ENCODE assay signal across 27 cellular contexts in genomic region chr4:150379454-150379853, GRCh38.
DNase-seq lines count a peak whose midpoint lies in the region; ATAC-seq and TF ChIP-seq lines count a peak whose summit lies in the region.
"Had no signal": no experiment of that assay in that cellular context is flagged by ENCODE, and none has a peak within 500 bp of the region (broad histone marks: within the 10 kb centered on the region; RNA-seq: fewer than 3 reads in every experiment).

No MANE protein-coding gene starts in this region.

- no peak for TF ChIP-seq CTCF in mammary epithelial cell (conservative IDR thresholded peaks at IDR 0.05 in 1 of 2, IDR thresholded peaks at IDR 0.05 in 1 of 2; ENCODE audit: extremely low read depth in 1 of 2, insufficient read depth in 1 of 2, low read depth in 1 of 2, low read length in 2 of 2)
- no peak for TF ChIP-seq CTCF in breast epithelium (IDR thresholded peaks at IDR 0.05)
- no peak for TF ChIP-seq CTCF in brain microvascular endothelial cell (IDR thresholded peaks at IDR 0.05; ENCODE audit: low read depth, low read length, missing control alignments)
- TF ChIP-seq CTCF in foreskin fibroblast (IDR thresholded peaks at IDR 0.05; ENCODE audit: low read depth, low read length), result no peak
- TF ChIP-seq CTCF in heart left ventricle (IDR thresholded peaks at IDR 0.05), result no peak
- no peak for TF ChIP-seq CTCF in stomach (IDR thresholded peaks at IDR 0.05)

- no peak overlapping the region for H3K4me2 ChIP-seq in mammary epithelial cell (ENCODE audit: insufficient read depth, low read depth, low read length)
- H3K4me2 ChIP-seq: GM23338 had no signal

- CTCF ChIA-PET in mammary epithelial cell (lab: Charles Lee; ENCODE audit: low non-redundant PET), result no interaction called here

- no TSS peak for BruUV-seq in mammary epithelial cell (replicated peaks; lab: Mats Ljungman, UMichigan)

- no peak overlapping the region for H3K9ac ChIP-seq in mammary epithelial cell (ENCODE audit: insufficient read depth, low read length)
- H3K9ac ChIP-seq: parathyroid adenoma had no signal

- dilution Hi-C loops in mammary epithelial cell (cut with HindIII; ENCODE audit: low sequenced_read_pairs), result no loop called here

- no peak for TF ChIP-seq POLR2A in breast epithelium (IDR thresholded peaks at IDR 0.05)
- TF ChIP-seq POLR2A in heart left ventricle (IDR thresholded peaks at IDR 0.05), result no peak
- TF ChIP-seq POLR2A in stomach (IDR thresholded peaks at IDR 0.05), result no peak

- DNase-seq in mammary epithelial cell, result peak; percentile 24
- DNase-seq in breast epithelium (ENCODE audit: low spot score in 2 of 2), result no peak
- peak; percentile 48 for DNase-seq in brain microvascular endothelial cell
- DNase-seq in foreskin fibroblast, result peak; percentile 66 to 75
- no peak for DNase-seq in heart left ventricle
- DNase-seq in stomach, result no peak
- DNase-seq: 8988T; activated CD4-positive, alpha-beta T cell treated with anti-CD3 and anti-CD28 coated beads for 36 hours; activated CD8-positive, alpha-beta memory T cell treated with anti-CD3 and anti-CD28 coated beads for 24 hours; activated T-cell treated with anti-CD3 and anti-CD28 coated beads, Interleukin-2, amount 50 U/mL, for 1 hour; AML-193; caudate nucleus; CD4-positive, alpha-beta memory T cell; GDM1; hippocampal formation; left ventricle myocardium superior; mucosa of descending colon; MV-4-11; NCI-H2171; NCI-H526 treated with DMSO at 0.1 percent for 48 hours; T-helper 17 cell had no signal

- in situ Hi-C loops in mammary epithelial cell (cut with MboI; ENCODE audit: low sequenced_read_pairs in 2 of 2), result no loop called here
- in situ Hi-C loops in brain microvascular endothelial cell (cut with HindIII; ENCODE audit: low pct_ligation_motif_present, low sequenced_read_pairs), result no loop called here

- H3K4me3 ChIP-seq in mammary epithelial cell (replicated peaks in 1 of 3; ENCODE audit: insufficient read depth in 1 of 3, low read depth in 2 of 3, low read length in 3 of 3), result no peak overlapping the region
- H3K4me3 ChIP-seq in breast epithelium, result no peak overlapping the region
- H3K4me3 ChIP-seq in brain microvascular endothelial cell (ENCODE audit: low read depth, low read length), result no peak overlapping the region
- H3K4me3 ChIP-seq in foreskin fibroblast (ENCODE audit: low read depth in 1 of 2, low read length in 2 of 2), result no peak overlapping the region
- H3K4me3 ChIP-seq in heart left ventricle, result no peak overlapping the region
- no peak overlapping the region for H3K4me3 ChIP-seq in stomach
- H3K4me3 ChIP-seq: GM23338, mucosa of descending colon had no signal

- ATAC-seq in GM18870 (IDR thresholded peaks at IDR 0.05; ENCODE audit: unreplicated experiment) (no peak), heart left ventricle (no peak), GM18873 (IDR thresholded peaks at IDR 0.05; ENCODE audit: low FRiP score, unreplicated experiment) (no peak)
- ATAC-seq: activated CD4-positive, alpha-beta T cell treated with anti-CD3 and anti-CD28 coated beads for 36 hours; foreskin keratinocyte; GM23338; left ventricle myocardium superior; mucosa of descending colon; sciatic nerve; T-helper 17 cell had no signal

- H3K27ac ChIP-seq in mammary epithelial cell (ENCODE audit: insufficient read depth, low read depth, low read length) (no peak overlapping the region), breast epithelium (no peak overlapping the region), brain microvascular endothelial cell (peak overlapping the region; percentile 35), heart left ventricle (no peak overlapping the region), stomach (no peak overlapping the region)
- H3K27ac ChIP-seq: foreskin keratinocyte, parathyroid adenoma had no signal

- no peak for TF ChIP-seq EP300 in stomach (IDR thresholded peaks at IDR 0.05)

- no peaks in the 10 kb centered on the region for H4K20me1 ChIP-seq in mammary epithelial cell (ENCODE audit: insufficient read depth, low read length)

- H3K36me3 ChIP-seq in mammary epithelial cell (ENCODE audit: insufficient read depth, low read length) (no peaks in the 10 kb centered on the region), breast epithelium (no peaks in the 10 kb centered on the region), brain microvascular endothelial cell (replicated peaks) (no peaks in the 10 kb centered on the region), heart left ventricle (no peaks in the 10 kb centered on the region), stomach (no peaks in the 10 kb centered on the region)

- H3K9me3 ChIP-seq in mammary epithelial cell (replicated peaks; ENCODE audit: insufficient read depth, low read length) (no peaks in the 10 kb centered on the region), breast epithelium (no peaks in the 10 kb centered on the region), heart left ventricle (no peaks in the 10 kb centered on the region), stomach (no peaks in the 10 kb centered on the region)
- H3K9me3 ChIP-seq: mucosa of descending colon had no signal

- no peaks in the 10 kb centered on the region for H3K79me2 ChIP-seq in mammary epithelial cell (ENCODE audit: insufficient read depth, low read length)
- H3K79me2 ChIP-seq: parathyroid adenoma had no signal

- intact Hi-C loops in mammary epithelial cell (cut with micrococcal nuclease) (no loop called here), breast epithelium (cut with DNase I; ENCODE audit: low total_unique reads) (no loop called here), heart left ventricle (cut with DNase I) (no loop called here), stomach (cut with DNase I; ENCODE audit: low total_unique reads) (no loop called here)

- H3K4me1 ChIP-seq in mammary epithelial cell (ENCODE audit: insufficient read depth, low read length) (peaks cover 3% of the 10 kb centered on the region), breast epithelium (no peaks in the 10 kb centered on the region), heart left ventricle (no peaks in the 10 kb centered on the region), stomach (no peaks in the 10 kb centered on the region)
- H3K4me1 ChIP-seq: foreskin keratinocyte, parathyroid adenoma had no signal

- H3K27me3 ChIP-seq in mammary epithelial cell (ENCODE audit: insufficient read depth, low read length), result no peaks in the 10 kb centered on the region
- no peaks in the 10 kb centered on the region for H3K27me3 ChIP-seq in breast epithelium
- H3K27me3 ChIP-seq in brain microvascular endothelial cell (replicated peaks), result no peaks in the 10 kb centered on the region
- H3K27me3 ChIP-seq in heart left ventricle, result no peaks in the 10 kb centered on the region
- no peaks in the 10 kb centered on the region for H3K27me3 ChIP-seq in stomach
- H3K27me3 ChIP-seq: foreskin keratinocyte had no signal

- H2AFZ ChIP-seq in mammary epithelial cell (ENCODE audit: low read depth, low read length), result no peak overlapping the region
- H2AFZ ChIP-seq: GM23338, parathyroid adenoma had no signal

- 100% methylated on average over 1 of the region's 1 CpG for WGBS in mammary epithelial cell (ENCODE audit: low coverage, missing lambda C conversion rate)
- WGBS in heart left ventricle, 4 donors, result 79 to 86% (median 82%) methylated on average over 1 of the region's 1 CpG
- 82 to 96% (median 93%) methylated on average over 1 of the region's 1 CpG for WGBS in stomach, 5 donors

Comparison
In these comparisons a context has a peak if more than half of its experiments do, and no peak if none do; other contexts are left out.
1. DNase-seq: peak in mammary epithelial cell (single experiment), brain microvascular endothelial cell (single experiment) and foreskin fibroblast (2 of 2); none in breast epithelium (0 of 2), heart left ventricle (0 of 5) and stomach (single experiment).